In genomic region chr2:111036042-111036441, GRCh38 we compare ENCODE assay signal across 14 cellular contexts.
DNase-seq lines count a peak whose midpoint lies in the region; ATAC-seq and TF ChIP-seq lines count a peak whose summit lies in the region.
"Had no signal": no experiment of that assay in that cellular context is flagged by ENCODE, and none has a peak within 500 bp of the region (broad histone marks: within the 10 kb centered on the region; RNA-seq: fewer than 3 reads in every experiment).

No MANE protein-coding gene starts in this region.

- H3K14ac ChIP-seq in mesenchymal stem cell (ENCODE audit: low read length in 2 of 2), result no peak overlapping the region

- H3K4me1 Mint-ChIP-seq in endodermal cell, result no peaks in the 10 kb centered on the region
- H3K4me1 Mint-ChIP-seq in CD8-positive, alpha-beta memory T cell, result peaks cover 0 to under 1% (median 0%) of the 10 kb centered on the region in 3 donors
- H3K4me1 Mint-ChIP-seq: activated CD4-positive, alpha-beta T cell treated with anti-CD3 and anti-CD28 coated beads, Interleukin-2, amount 10 ng/mL, durations not matched to agents 7 days and 5 days had no signal

- no peak overlapping the region for H3K4ac ChIP-seq in mesenchymal stem cell (ENCODE audit: low read depth in 1 of 2, low read length in 2 of 2)

- DNase-seq in GM12865 (ENCODE audit: low read depth) (peak; percentile 56), endodermal cell (peak; percentile 24), mesenchymal stem cell (no peak), heart left ventricle (no peak), H7 (no peak)
- no peak for DNase-seq in CD8-positive, alpha-beta memory T cell
- DNase-seq: activated CD4-positive, alpha-beta T cell treated with anti-CD3 and anti-CD28 coated beads, Interleukin-2, amount 10 ng/mL, durations not matched to agents 7 days and 5 days; NCI-H1694; NCI-H2227 treated with DMSO at 0.1 percent for 48 hours had no signal

- TF ChIP-seq CTCF in GM12865 (IDR thresholded peaks at IDR 0.05; ENCODE audit: insufficient read depth, low read depth, low read length, missing control alignments) (no peak), endodermal cell (conservative IDR thresholded peaks at IDR 0.05) (no peak), heart left ventricle (IDR thresholded peaks at IDR 0.05) (no peak)

- no peak overlapping the region for H3K4me2 ChIP-seq in mesenchymal stem cell (ENCODE audit: low read length, poor library complexity, severe bottlenecking)

- H4K8ac ChIP-seq in mesenchymal stem cell (ENCODE audit: low read length), result no peak overlapping the region

- WGBS in endodermal cell (ENCODE audit: insufficient coverage in 1 of 2, insufficient read length in 1 of 2), 2 experiments, result 93 to 100% methylated on average over 1 to 2 of the region's 2 CpGs
- WGBS in mesenchymal stem cell, result 89% methylated on average over 1 of the region's 2 CpGs
- WGBS in heart left ventricle, 4 donors, result 72 to 86% (median 82%) methylated on average over 2 of the region's 2 CpGs

- no peak overlapping the region for H2BK12ac ChIP-seq in mesenchymal stem cell (ENCODE audit: low read length in 2 of 2)

- no peak overlapping the region for H3K4me3 ChIP-seq in GM12865 (ENCODE audit: low read depth, low read length)
- H3K4me3 ChIP-seq in endodermal cell (ENCODE audit: low read length), result no peak overlapping the region
- H3K4me3 ChIP-seq in mesenchymal stem cell (ENCODE audit: insufficient read depth in 1 of 2, low read depth in 1 of 2, low read length in 2 of 2), result no peak overlapping the region
- H3K4me3 ChIP-seq in heart left ventricle, result no peak overlapping the region
- H3K4me3 ChIP-seq in CD8-positive, alpha-beta memory T cell (ENCODE audit: low read length), result no peak overlapping the region
- no peak overlapping the region for H3K4me3 ChIP-seq in H7 (ENCODE audit: insufficient read depth, low read depth, low read length)

- H3K27ac Mint-ChIP-seq in endodermal cell, result no peak overlapping the region
- H3K27ac Mint-ChIP-seq in CD8-positive, alpha-beta memory T cell, result no peak overlapping the region
- H3K27ac Mint-ChIP-seq: activated CD4-positive, alpha-beta T cell treated with anti-CD3 and anti-CD28 coated beads, Interleukin-2, amount 10 ng/mL, durations not matched to agents 7 days and 5 days; activated naive CD8-positive, alpha-beta T cell; progenitor cell of endocrine pancreas had no signal

- ATAC-seq in GM19395 (IDR thresholded peaks at IDR 0.05; ENCODE audit: unreplicated experiment) (peak; percentile 65), HG03378 (IDR thresholded peaks at IDR 0.05; ENCODE audit: unreplicated experiment) (peak; percentile 48), heart left ventricle (no peak)

- H2BK120ac ChIP-seq in mesenchymal stem cell (ENCODE audit: low read depth, low read length), result no peak overlapping the region

- H3K9me3 ChIP-seq in endodermal cell (ENCODE audit: control insufficient read depth, low read length) (no peaks in the 10 kb centered on the region), mesenchymal stem cell (ENCODE audit: control insufficient read depth, low read length) (no peaks in the 10 kb centered on the region), heart left ventricle (no peaks in the 10 kb centered on the region)
- no peaks in the 10 kb centered on the region for H3K9me3 ChIP-seq in CD8-positive, alpha-beta memory T cell (ENCODE audit: low read length)

- no peaks in the 10 kb centered on the region for H3K27me3 ChIP-seq in endodermal cell (ENCODE audit: control insufficient read depth, insufficient read depth, low read length, poor library complexity, severe bottlenecking)
- H3K27me3 ChIP-seq in mesenchymal stem cell (ENCODE audit: control insufficient read depth in 1 of 2, insufficient read depth in 1 of 2, low read length in 2 of 2), result peaks cover 38 to 67% of the 10 kb centered on the region in 2 experiments
- H3K27me3 ChIP-seq in heart left ventricle, result peaks cover 0 to 6% (median 0%) of the 10 kb centered on the region in 9 donors
- H3K27me3 ChIP-seq in CD8-positive, alpha-beta memory T cell (ENCODE audit: insufficient read depth, low read length, poor library complexity, severe bottlenecking), result peaks cover 6% of the 10 kb centered on the region
- no peaks in the 10 kb centered on the region for H3K27me3 ChIP-seq in H7 (ENCODE audit: control insufficient read depth, insufficient read depth, low read length)

- H4K91ac ChIP-seq in mesenchymal stem cell (ENCODE audit: low read length), result no peak overlapping the region

- no peak overlapping the region for H3K18ac ChIP-seq in mesenchymal stem cell (ENCODE audit: low read depth in 1 of 2, low read length in 2 of 2)

- H3K9me3 Mint-ChIP-seq in endodermal cell, result no peaks in the 10 kb centered on the region
- no peaks in the 10 kb centered on the region for H3K9me3 Mint-ChIP-seq in CD8-positive, alpha-beta memory T cell
- H3K9me3 Mint-ChIP-seq: activated CD4-positive, alpha-beta T cell treated with anti-CD3 and anti-CD28 coated beads, Interleukin-2, amount 10 ng/mL, durations not matched to agents 7 days and 5 days; nephron had no signal

- H2AK5ac ChIP-seq in mesenchymal stem cell (ENCODE audit: low read length, severe bottlenecking), result no peak overlapping the region

- no peak overlapping the region for H2BK5ac ChIP-seq in mesenchymal stem cell (ENCODE audit: low read depth, low read length, poor library complexity, severe bottlenecking)

- H3K36me3 Mint-ChIP-seq in endodermal cell (ENCODE audit: low read depth), result peaks cover 6% of the 10 kb centered on the region
- no peaks in the 10 kb centered on the region for H3K36me3 Mint-ChIP-seq in CD8-positive, alpha-beta memory T cell
- H3K36me3 Mint-ChIP-seq: activated naive CD8-positive, alpha-beta T cell had no signal

- H3K36me3 ChIP-seq in endodermal cell (ENCODE audit: control insufficient read depth, insufficient read depth, low read length) (no peaks in the 10 kb centered on the region), mesenchymal stem cell (ENCODE audit: control insufficient read depth in 1 of 2, insufficient read depth in 2 of 2, low read depth in 1 of 2, low read length in 2 of 2) (no peaks in the 10 kb centered on the region), heart left ventricle (no peaks in the 10 kb centered on the region), H7 (replicated peaks; ENCODE audit: control insufficient read depth, insufficient read depth, low read length) (no peaks in the 10 kb centered on the region)
- no peaks in the 10 kb centered on the region for H3K36me3 ChIP-seq in CD8-positive, alpha-beta memory T cell (ENCODE audit: insufficient read depth, low read length)

- H3K4me3 Mint-ChIP-seq in endodermal cell, result no peak overlapping the region
- H3K4me3 Mint-ChIP-seq in CD8-positive, alpha-beta memory T cell, result no peak overlapping the region
- H3K4me3 Mint-ChIP-seq: activated CD4-positive, alpha-beta T cell treated with anti-CD3 and anti-CD28 coated beads, Interleukin-2, amount 10 ng/mL, durations not matched to agents 7 days and 5 days; activated naive CD8-positive, alpha-beta T cell; nephron had no signal

- no peaks in the 10 kb centered on the region for H3K79me1 ChIP-seq in mesenchymal stem cell (replicated peaks; ENCODE audit: low read length, poor library complexity, severe bottlenecking)

- no peaks in the 10 kb centered on the region for H3K27me3 Mint-ChIP-seq in endodermal cell (ENCODE audit: insufficient read depth)
- H3K27me3 Mint-ChIP-seq in CD8-positive, alpha-beta memory T cell, result peaks cover 9 to 41% of the 10 kb centered on the region in 2 donors

- H3K27ac ChIP-seq in endodermal cell (ENCODE audit: low read depth, low read length), result no peak overlapping the region
- no peak overlapping the region for H3K27ac ChIP-seq in mesenchymal stem cell (ENCODE audit: low read length, poor library complexity, severe bottlenecking)
- no peak overlapping the region for H3K27ac ChIP-seq in heart left ventricle
- H3K27ac ChIP-seq in CD8-positive, alpha-beta memory T cell (ENCODE audit: low read depth, low read length), result no peak overlapping the region

- CTCF ChIA-PET in CD8-positive, alpha-beta memory T cell (lab: Charles Lee), result no interaction called here

- H3K9ac ChIP-seq in endodermal cell (ENCODE audit: extremely low read depth, low read length, poor library complexity, severe bottlenecking) (no peak overlapping the region), mesenchymal stem cell (ENCODE audit: low read length) (no peak overlapping the region)

- no peak overlapping the region for H2AFZ ChIP-seq in mesenchymal stem cell (ENCODE audit: low read depth, low read length)

- no peak for TF ChIP-seq POLR2A in heart left ventricle (IDR thresholded peaks at IDR 0.05)

- no peak overlapping the region for H2BK15ac ChIP-seq in mesenchymal stem cell (ENCODE audit: low read depth, poor library complexity, severe bottlenecking)

- H3K4me1 ChIP-seq in endodermal cell (ENCODE audit: control insufficient read depth, insufficient read depth, low read length), result no peaks in the 10 kb centered on the region
- H3K4me1 ChIP-seq in mesenchymal stem cell (ENCODE audit: control insufficient read depth, insufficient read depth, low read depth, low read length), result peaks cover 8% of the 10 kb centered on the region
- peaks cover 0 to 17% (median 1%) of the 10 kb centered on the region in 12 donors for H3K4me1 ChIP-seq in heart left ventricle
- H3K4me1 ChIP-seq in CD8-positive, alpha-beta memory T cell (ENCODE audit: insufficient read depth, low read length), result no peaks in the 10 kb centered on the region

- no peak overlapping the region for H3K23ac ChIP-seq in mesenchymal stem cell (ENCODE audit: low read length in 2 of 2)

- intact Hi-C loops in heart left ventricle (cut with DNase I), result no loop called here

- POLR2A ChIA-PET in CD8-positive, alpha-beta memory T cell (lab: Charles Lee), result no interaction called here

Comparison
In these comparisons a context has a peak if more than half of its experiments do, and no peak if none do; other contexts are left out.
1. DNase-seq: peak in GM12865 (single experiment) and endodermal cell (single experiment); none in mesenchymal stem cell (single experiment), heart left ventricle (0 of 5), CD8-positive, alpha-beta memory T cell (0 of 5) and H7 (single experiment).
2. ATAC-seq: peak in GM19395 (single experiment) and HG03378 (single experiment); none in heart left ventricle (0 of 4).